ENCODE assay signal across 8 cellular contexts in genomic region chr7:39413866-39414668, GRCh38.
DNase-seq lines count a peak whose midpoint lies in the region; ATAC-seq and TF ChIP-seq lines count a peak whose summit lies in the region.

No MANE protein-coding gene starts in this region.

- H3K4me3 ChIP-seq in AG04450 (ENCODE audit: low read depth, low read length) (peak overlapping the region; percentile 63), gastroesophageal sphincter (peak overlapping the region; percentile 42 to 58), osteoblast (ENCODE audit: insufficient read depth, low read length) (peak overlapping the region; percentile 66)

- CTCF ChIA-PET in AG04450 (lab: Charles Lee), result interaction anchor here (0.8 kb wide), 2 partner anchors 298 to 482 kb away, joined by 3 read pairs; no protein-coding TSS in a partner anchor

- H3K4me2 ChIP-seq in osteoblast (ENCODE audit: insufficient read depth, low read length), result peak overlapping the region; percentile 79

- H3K4me1 Mint-ChIP-seq in activated T-helper 17 cell treated with anti-CD3 and anti-CD28 coated beads, Interleukin-2, amount 50 U/mL, for 72 hours, result peaks cover 6% of the 10 kb centered on the region

- no peak for DNase-seq in AG04450 (ENCODE audit: low read depth, low spot score)
- peak; percentile 83 for DNase-seq in NCI-H69 (lab: John Stamatoyannopoulos, UW)
- DNase-seq in osteoblast (ENCODE audit: insufficient read length, low spot score, missing footprints), result peak; percentile 76
- no peak for DNase-seq in epidermal melanocyte (ENCODE audit: insufficient read length, low spot score)

- peak overlapping the region; percentile 83 for H3K4me3 Mint-ChIP-seq in activated T-helper 17 cell treated with anti-CD3 and anti-CD28 coated beads, Interleukin-2, amount 50 U/mL, for 72 hours

- H3K27ac Mint-ChIP-seq in activated T-helper 17 cell treated with anti-CD3 and anti-CD28 coated beads, Interleukin-2, amount 50 U/mL, for 72 hours, result no peak overlapping the region

- H3K36me3 ChIP-seq in gastroesophageal sphincter (no peaks in the 10 kb centered on the region), osteoblast (ENCODE audit: insufficient read depth, low read length) (no peaks in the 10 kb centered on the region)

- H2AFZ ChIP-seq in osteoblast (ENCODE audit: low read length), result peak overlapping the region; percentile 66

- ATAC-seq in GM18858 (IDR thresholded peaks at IDR 0.05; ENCODE audit: unreplicated experiment) (peak; percentile 72), HG02970 (IDR thresholded peaks at IDR 0.05; ENCODE audit: low FRiP score, unreplicated experiment) (peak; percentile 83), gastroesophageal sphincter (peak; percentile 50)
- peak; percentile 89 for ATAC-seq in activated T-helper 17 cell treated with anti-CD3 and anti-CD28 coated beads, Interleukin-2, amount 50 U/mL, for 72 hours (replicated peaks)

- H3K27me3 ChIP-seq in AG04450 (ENCODE audit: control insufficient read depth, insufficient read depth, low read length) (no peaks in the 10 kb centered on the region), gastroesophageal sphincter (no peaks in the 10 kb centered on the region), osteoblast (ENCODE audit: insufficient read depth, low read length) (peaks cover 2% of the 10 kb centered on the region)

- no peak for TF ChIP-seq EP300 in gastroesophageal sphincter (IDR thresholded peaks at IDR 0.05)

- H3K9me3 ChIP-seq in AG04450 (ENCODE audit: control insufficient read depth, insufficient read depth, low read length) (no peaks in the 10 kb centered on the region), gastroesophageal sphincter (no peaks in the 10 kb centered on the region), osteoblast (ENCODE audit: low read depth, low read length) (no peaks in the 10 kb centered on the region)

- WGBS in gastroesophageal sphincter (ENCODE audit: low coverage in 1 of 2), 2 donors, result 0% methylated on average over 4 to 14 of the region's 55 CpGs

- peaks cover 0 to 17% (median 4%) of the 10 kb centered on the region in 3 donors for H3K4me1 ChIP-seq in gastroesophageal sphincter
- peaks cover 5% of the 10 kb centered on the region for H3K4me1 ChIP-seq in osteoblast (ENCODE audit: insufficient read depth, low read length)

- TF ChIP-seq CTCF in AG04450 (IDR thresholded peaks at IDR 0.05; ENCODE audit: low read depth, low read length) (no peak), gastroesophageal sphincter (IDR thresholded peaks at IDR 0.05) (peak in 1 of 4 experiments; percentile 19), osteoblast (IDR thresholded peaks at IDR 0.05; ENCODE audit: extremely low read depth, low read depth, low read length) (no peak)

- H4K20me1 ChIP-seq in osteoblast (ENCODE audit: insufficient read depth, low read length), result no peaks in the 10 kb centered on the region

- H3K27ac ChIP-seq in AG04450 (ENCODE audit: low read depth, low read length) (no peak overlapping the region), gastroesophageal sphincter (peak overlapping the region in 1 of 4 donors; percentile 51), osteoblast (ENCODE audit: low read depth, low read length) (no peak overlapping the region)

- no peaks in the 10 kb centered on the region for H3K9me3 Mint-ChIP-seq in activated T-helper 17 cell treated with anti-CD3 and anti-CD28 coated beads, Interleukin-2, amount 50 U/mL, for 72 hours

- no peak for TF ChIP-seq POLR2A in gastroesophageal sphincter (IDR thresholded peaks at IDR 0.05)

- no peaks in the 10 kb centered on the region for H3K36me3 Mint-ChIP-seq in activated T-helper 17 cell treated with anti-CD3 and anti-CD28 coated beads, Interleukin-2, amount 50 U/mL, for 72 hours (ENCODE audit: low read depth)

- POLR2A ChIA-PET in AG04450 (lab: Yijun Ruan, JAX), result no interaction called here

- H3K79me2 ChIP-seq in osteoblast (ENCODE audit: insufficient read depth, low read length), result no peaks in the 10 kb centered on the region

- H3K27me3 Mint-ChIP-seq in activated T-helper 17 cell treated with anti-CD3 and anti-CD28 coated beads, Interleukin-2, amount 50 U/mL, for 72 hours, result peaks cover 36% of the 10 kb centered on the region

Comparison
In these comparisons a context has a peak if more than half of its experiments do, and no peak if none do; other contexts are left out.
1. DNase-seq: peak in NCI-H69 (single experiment) and osteoblast (single experiment); none in AG04450 (single experiment) and epidermal melanocyte (single experiment).
2. Peak in every context shown above with its lines, with median percentiles within 50 percentile points of each other: H3K4me3 ChIP-seq and ATAC-seq.